ENCODE assay signal across 16 cellular contexts in genomic region chr22:38018938-38019827, GRCh38. TPM values are rescaled to one million over a fixed set of nuclear protein-coding genes. Genes with fewer than 3 reads are reported as not detected.
DNase-seq lines count a peak whose midpoint lies in the region; ATAC-seq and TF ChIP-seq lines count a peak whose summit lies in the region.
"Had no signal": no experiment of that assay in that cellular context is flagged by ENCODE, and none has a peak within 500 bp of the region (broad histone marks: within the 10 kb centered on the region; RNA-seq: fewer than 3 reads in every experiment).

No MANE protein-coding gene starts in this region.

- intact Hi-C loops in dendritic cell treated with granulocyte-macrophage colony-stimulating factor and Interleukin-4, amounts not matched to agents 40 ng/mL and 50 ng/mL, for 4 days (cut with micrococcal nuclease) = no loop called here

- no peak for ATAC-seq in GM21390 (IDR thresholded peaks at IDR 0.05; ENCODE audit: unreplicated experiment)
- ATAC-seq: PC-3 had no signal

- peak; percentile 98 for DNase-seq in SK-MEL-5 (ENCODE audit: low read depth, low spot score)
- no peak for DNase-seq in neural crest cell (ENCODE audit: low read depth, low spot score)
- DNase-seq in NCI-H82 treated with DMSO at 0.1 percent for 48 hours (lab: John Stamatoyannopoulos, UW; ENCODE audit: unreplicated experiment) = no peak
- no peak for DNase-seq in LoVo (ENCODE audit: low spot score)
- DNase-seq: DMS153, EL, H7, NCI-H1105 treated with DMSO at 0.1 percent for 48 hours, NCI-H1930, NCI-H526, PC-3 had no signal

- H3K27me3 Mint-ChIP-seq in dendritic cell treated with granulocyte-macrophage colony-stimulating factor and Interleukin-4, amounts not matched to agents 40 ng/mL and 50 ng/mL, for 4 days = peaks cover 3% of the 10 kb centered on the region
- no peaks in the 10 kb centered on the region for H3K27me3 Mint-ChIP-seq in neural crest cell (ENCODE audit: low read depth)

- TF ChIP-seq CTCF in neural crest cell (conservative IDR thresholded peaks at IDR 0.05) = no peak

- in situ Hi-C loops in SK-MEL-5 (cut with HindIII; ENCODE audit: low pct_unique_long_range_greater_than_20kb, low sequenced_read_pairs) = no loop called here

- no peak overlapping the region for H3K4me3 Mint-ChIP-seq in dendritic cell treated with granulocyte-macrophage colony-stimulating factor and Interleukin-4, amounts not matched to agents 40 ng/mL and 50 ng/mL, for 4 days
- peak overlapping the region; percentile 41 for H3K4me3 Mint-ChIP-seq in neural crest cell

- no peaks in the 10 kb centered on the region for H3K9me3 Mint-ChIP-seq in dendritic cell treated with granulocyte-macrophage colony-stimulating factor and Interleukin-4, amounts not matched to agents 40 ng/mL and 50 ng/mL, for 4 days
- peaks cover 3% of the 10 kb centered on the region for H3K9me3 Mint-ChIP-seq in neural crest cell

- H3K27ac ChIP-seq in temporal lobe (ENCODE audit: low read depth, low read length) = peak overlapping the region; percentile 96
- H3K27ac ChIP-seq: SK-N-MC had no signal

- no peaks in the 10 kb centered on the region for H3K36me3 Mint-ChIP-seq in dendritic cell treated with granulocyte-macrophage colony-stimulating factor and Interleukin-4, amounts not matched to agents 40 ng/mL and 50 ng/mL, for 4 days (ENCODE audit: low read depth)
- peaks cover 3% of the 10 kb centered on the region for H3K36me3 Mint-ChIP-seq in neural crest cell (ENCODE audit: low read depth)

- peaks cover 11% of the 10 kb centered on the region for H3K4me1 Mint-ChIP-seq in dendritic cell treated with granulocyte-macrophage colony-stimulating factor and Interleukin-4, amounts not matched to agents 40 ng/mL and 50 ng/mL, for 4 days (ENCODE audit: low read depth)
- peaks cover 63% of the 10 kb centered on the region for H3K4me1 Mint-ChIP-seq in neural crest cell

- H3K27ac Mint-ChIP-seq in dendritic cell treated with granulocyte-macrophage colony-stimulating factor and Interleukin-4, amounts not matched to agents 40 ng/mL and 50 ng/mL, for 4 days = peak overlapping the region; percentile 10
- H3K27ac Mint-ChIP-seq in neural crest cell (ENCODE audit: unreplicated experiment) = peak overlapping the region; percentile 45

RNA-seq across cellular contexts. Expression of gene SOX10, which starts 34.8 kb away (rescaled TPM):
- total RNA-seq in SK-MEL-5 (2014; rRNA removed; shearing (Covaris generic)) = 188 and 199 TPM in 2 replicates
- polyA plus RNA-seq in SK-MEL-5 (2015; cell fraction: cytosol; rRNA removed) = 609 and 745 TPM in 2 replicates
- polyA plus RNA-seq in SK-MEL-5 (2015; cell fraction: nucleus; rRNA removed) = 250 and 317 TPM in 2 replicates
- total RNA-seq in neural crest cell = 279 and 293 TPM in 2 replicates
- total RNA-seq in temporal lobe = 5.2 TPM
- polyA plus RNA-seq: BJ had no signal

RNA-seq across cellular contexts. Expression of gene PICK1, which starts 38.0 kb away (rescaled TPM):
- 24.2 and 35.7 TPM in 2 replicates for total RNA-seq in SK-MEL-5 (2014; rRNA removed; shearing (Covaris generic))
- polyA plus RNA-seq in SK-MEL-5 (2015; cell fraction: cytosol; rRNA removed) = 30.7 and 34.7 TPM in 2 replicates
- polyA plus RNA-seq in SK-MEL-5 (2015; cell fraction: nucleus; rRNA removed) = 116 and 137 TPM in 2 replicates
- total RNA-seq in neural crest cell = 20.1 and 24.0 TPM in 2 replicates
- total RNA-seq in temporal lobe = 21.6 TPM

Comparison
In these comparisons a context has a peak if more than half of its experiments do, and no peak if none do; other contexts are left out.
1. RNA of gene SOX10, which starts 34.8 kb away (total RNA-seq): 279 to 293 TPM in neural crest cell and 188 to 199 TPM in SK-MEL-5; 5.2 TPM in temporal lobe (single experiment); every median in the first group is over 10 times any median in the second.